2 cellular contexts compared by ENCODE assay signal in the genomic region with DNA sequence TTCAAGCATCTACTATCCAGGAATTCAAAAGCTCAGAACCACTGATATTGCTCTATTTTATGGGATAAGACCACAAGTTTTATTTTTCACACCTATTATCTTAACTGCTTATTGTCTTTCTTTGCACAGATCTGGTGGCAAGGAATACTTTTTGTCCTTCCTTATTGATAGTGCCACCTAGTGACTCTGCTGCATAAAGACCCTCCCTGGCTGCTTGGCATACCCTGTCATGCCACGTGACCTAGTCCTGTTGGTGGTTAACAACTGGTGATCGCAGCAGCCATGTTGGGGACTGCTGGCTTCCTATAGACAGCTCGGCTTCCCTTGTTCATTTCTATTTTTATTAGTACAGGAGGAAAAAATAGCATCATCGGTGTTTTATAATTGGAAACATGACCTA.
TF ChIP-seq lines count a peak whose summit lies in the region.

No MANE protein-coding gene starts in this region.

TF ChIP-seq in A549, 52 proteins besides CTCF, POLR2A, EP300 and RAD21 (continued from another document):
- TF ChIP-seq, protein P1, sequence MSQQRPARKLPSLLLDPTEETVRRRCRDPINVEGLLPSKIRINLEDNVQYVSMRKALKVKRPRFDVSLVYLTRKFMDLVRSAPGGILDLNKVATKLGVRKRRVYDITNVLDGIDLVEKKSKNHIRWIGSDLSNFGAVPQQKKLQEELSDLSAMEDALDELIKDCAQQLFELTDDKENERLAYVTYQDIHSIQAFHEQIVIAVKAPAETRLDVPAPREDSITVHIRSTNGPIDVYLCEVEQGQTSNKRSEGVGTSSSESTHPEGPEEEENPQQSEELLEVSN (IDR thresholded peaks at IDR 0.05; ENCODE audit: borderline replicate concordance, low read depth): no peak
- no peak for TF ChIP-seq HOXB5 (CRISPR knock-in tag; IDR thresholded peaks at IDR 0.05)

TF ChIP-seq in H1, 55 proteins besides CTCF, POLR2A, EP300 and RAD21 (continued from another document):
- TF ChIP-seq, protein P2, sequence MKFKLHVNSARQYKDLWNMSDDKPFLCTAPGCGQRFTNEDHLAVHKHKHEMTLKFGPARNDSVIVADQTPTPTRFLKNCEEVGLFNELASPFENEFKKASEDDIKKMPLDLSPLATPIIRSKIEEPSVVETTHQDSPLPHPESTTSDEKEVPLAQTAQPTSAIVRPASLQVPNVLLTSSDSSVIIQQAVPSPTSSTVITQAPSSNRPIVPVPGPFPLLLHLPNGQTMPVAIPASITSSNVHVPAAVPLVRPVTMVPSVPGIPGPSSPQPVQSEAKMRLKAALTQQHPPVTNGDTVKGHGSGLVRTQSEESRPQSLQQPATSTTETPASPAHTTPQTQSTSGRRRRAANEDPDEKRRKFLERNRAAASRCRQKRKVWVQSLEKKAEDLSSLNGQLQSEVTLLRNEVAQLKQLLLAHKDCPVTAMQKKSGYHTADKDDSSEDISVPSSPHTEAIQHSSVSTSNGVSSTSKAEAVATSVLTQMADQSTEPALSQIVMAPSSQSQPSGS (IDR thresholded peaks at IDR 0.05; ENCODE audit: low read length): no peak
- TF ChIP-seq YY1 (IDR thresholded peaks at IDR 0.05; ENCODE audit: low read depth, low read length): peak; percentile 87
- TF ChIP-seq, protein P3, sequence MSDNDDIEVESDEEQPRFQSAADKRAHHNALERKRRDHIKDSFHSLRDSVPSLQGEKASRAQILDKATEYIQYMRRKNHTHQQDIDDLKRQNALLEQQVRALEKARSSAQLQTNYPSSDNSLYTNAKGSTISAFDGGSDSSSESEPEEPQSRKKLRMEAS (IDR thresholded peaks at IDR 0.05): peak; percentile 61
- 0 out of 2 replicates have a peak, but pooled peaks have one; percentile 36 for TF ChIP-seq TEAD4 (IDR thresholded peaks at IDR 0.05; ENCODE audit: low read depth, low read length)
- TF ChIP-seq KDM1A (IDR thresholded peaks at IDR 0.05; ENCODE audit: borderline replicate concordance, low read length): no peak
- no peak for TF ChIP-seq CEBPB (IDR thresholded peaks at IDR 0.05; ENCODE audit: low read depth, low read length)
